11 cellular contexts compared by ENCODE assay signal in the genomic region with DNA sequence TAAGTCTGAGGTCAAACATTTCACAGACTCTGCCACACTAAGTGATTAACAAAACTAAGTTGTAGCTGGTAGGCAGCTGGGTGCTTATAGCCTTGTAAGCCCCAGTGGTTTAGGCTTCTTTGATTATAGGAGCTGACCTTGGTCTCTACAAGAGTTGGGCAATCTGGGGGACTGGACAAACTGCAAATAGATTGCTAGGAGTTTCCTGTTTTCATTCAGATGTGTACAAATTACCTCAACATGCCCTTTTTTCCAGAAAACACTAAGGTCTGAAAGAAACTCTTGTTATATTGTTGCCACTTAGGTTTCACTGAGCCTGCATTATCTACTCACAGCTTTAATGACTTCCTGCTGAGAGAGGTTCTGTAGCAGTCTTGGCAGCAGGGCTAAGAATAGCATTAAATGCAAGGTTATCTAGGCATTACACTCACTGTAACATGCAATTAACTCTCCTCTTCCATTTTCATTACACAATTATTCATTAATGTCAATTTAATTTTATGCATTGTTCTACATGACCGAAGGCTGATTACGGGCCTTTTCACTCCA.
DNase-seq lines count a peak whose midpoint lies in the region; ATAC-seq and TF ChIP-seq lines count a peak whose summit lies in the region.
"Had no signal": no experiment of that assay in that cellular context is flagged by ENCODE, and none has a peak within 500 bp of the region (broad histone marks: within the 10 kb centered on the region; RNA-seq: fewer than 3 reads in every experiment).

No MANE protein-coding gene starts in this region.

- CTCF ChIA-PET in HEK293 (lab: Yijun Ruan, JAX): interaction anchor here (0.6 kb wide), 1 partner anchor 170 kb away, joined by 3 read pairs; no protein-coding TSS in a partner anchor
- CTCF ChIA-PET in WTC11 (lab: Charles Lee): interaction anchor here (0.7 to 1.2 kb wide), 3 partner anchors 8 to 419 kb away, joined by 3 to 4 read pairs (median 3); no protein-coding TSS in a partner anchor

- H3K36me3 ChIP-seq in HEK293 (ENCODE audit: control insufficient read depth in 2 of 2, insufficient read depth in 1 of 2, low read length in 2 of 2): no peaks in the 10 kb centered on the region
- no peaks in the 10 kb centered on the region for H3K36me3 ChIP-seq in Peyer's patch
- H3K36me3 ChIP-seq: tibial nerve had no signal

- TF ChIP-seq CTCF in HEK293 (tag by site-specific recombination; IDR thresholded peaks at IDR 0.05) (no peak), WTC11 (IDR thresholded peaks at IDR 0.05) (no peak), neural crest cell (conservative IDR thresholded peaks at IDR 0.05) (no peak), Peyer's patch (IDR thresholded peaks at IDR 0.05) (no peak)

- no peak for TF ChIP-seq POLR2A in Peyer's patch (IDR thresholded peaks at IDR 0.05)

- H3K27me3 Mint-ChIP-seq in WTC11 (ENCODE audit: low read depth): peaks cover 2% of the 10 kb centered on the region; the same call in 1 of the 2 replicates
- no peaks in the 10 kb centered on the region for H3K27me3 Mint-ChIP-seq in neural crest cell (ENCODE audit: low read depth)

- H3K27ac ChIP-seq in HEK293 (ENCODE audit: extremely low read depth, low read depth, low read length) (peak overlapping the region; percentile 43), Peyer's patch (no peak overlapping the region)
- H3K27ac ChIP-seq: tibial nerve had no signal

- ATAC-seq in WTC11 (peak; percentile 82), GM19023 (IDR thresholded peaks at IDR 0.05; ENCODE audit: unreplicated experiment) (no peak), HG02884 (IDR thresholded peaks at IDR 0.05; ENCODE audit: unreplicated experiment) (no peak)

- no peaks in the 10 kb centered on the region for H3K9me3 ChIP-seq in HEK293 (ENCODE audit: control insufficient read depth, insufficient read depth, low read depth, low read length)
- H3K9me3 ChIP-seq in Peyer's patch: no peaks in the 10 kb centered on the region
- H3K9me3 ChIP-seq: tibial nerve had no signal

- POLR2A ChIA-PET in HEK293 (lab: Yijun Ruan, JAX) (no interaction called here), WTC11 (lab: Charles Lee) (no interaction called here)

- H3K27ac Mint-ChIP-seq in WTC11 (peak overlapping the region; percentile 26), neural crest cell (ENCODE audit: unreplicated experiment) (no peak overlapping the region)

- no peaks in the 10 kb centered on the region for H3K27me3 ChIP-seq in Peyer's patch
- H3K27me3 ChIP-seq: tibial nerve had no signal

- H3K36me3 Mint-ChIP-seq in WTC11: peaks cover 17% of the 10 kb centered on the region
- H3K36me3 Mint-ChIP-seq in neural crest cell (ENCODE audit: low read depth): no peaks in the 10 kb centered on the region

- no peak overlapping the region for H3K4me3 ChIP-seq in HEK293 (ENCODE audit: low read depth, low read length)
- H3K4me3 ChIP-seq in Peyer's patch: no peak overlapping the region
- H3K4me3 ChIP-seq: tibial nerve had no signal

- H3K4me1 ChIP-seq in HEK293 (ENCODE audit: control insufficient read depth, insufficient read depth, low read length) (peaks cover 19% of the 10 kb centered on the region), Peyer's patch (peaks cover 0 to 6% (median 0%) of the 10 kb centered on the region in 4 donors)

- H3K4me3 Mint-ChIP-seq in WTC11 (0 out of 2 replicates have a peak overlapping the region, but pooled peaks have one; percentile 29), neural crest cell (peak overlapping the region; percentile 5)

- H3K9me3 Mint-ChIP-seq in WTC11: peaks cover 22% of the 10 kb centered on the region
- peaks cover 3% of the 10 kb centered on the region for H3K9me3 Mint-ChIP-seq in neural crest cell

- H3K4me1 Mint-ChIP-seq in WTC11: peaks cover 47% of the 10 kb centered on the region
- peaks cover 36% of the 10 kb centered on the region for H3K4me1 Mint-ChIP-seq in neural crest cell

- DNase-seq in NCI-H1436 (lab: John Stamatoyannopoulos, UW) (peak; percentile 77), WTC11 (ENCODE audit: low spot score) (no peak), neural crest cell (ENCODE audit: low read depth, low spot score) (no peak), Peyer's patch (no peak), C1 segment of cervical spinal cord (lab: John Stamatoyannopoulos, UW) (no peak)
- DNase-seq: posterior cingulate gyrus, SHP77 treated with DMSO at 0.1 percent for 48 hours had no signal

TF ChIP-seq in HEK293, 187 proteins besides CTCF, POLR2A, EP300 and RAD21 (continues in another document):
- no peak for TF ChIP-seq ZNF121 (tag by site-specific recombination; IDR thresholded peaks at IDR 0.05)
- TF ChIP-seq ZNF561 (tag by site-specific recombination; IDR thresholded peaks at IDR 0.05; ENCODE audit: borderline replicate concordance): peak; percentile 87
- peak; percentile 48; the same call in 1 of the 2 replicates for TF ChIP-seq ZBTB8A (tag by site-specific recombination; IDR thresholded peaks at IDR 0.05)
- no peak for TF ChIP-seq ZNF292 (tag by site-specific recombination; IDR thresholded peaks at IDR 0.05; ENCODE audit: borderline replicate concordance, low read depth)
- TF ChIP-seq ZBTB1 (tag by site-specific recombination; IDR thresholded peaks at IDR 0.05): 0 out of 2 replicates have a peak, but pooled peaks have one; percentile 27
- TF ChIP-seq ZNF837 (tag by site-specific recombination; IDR thresholded peaks at IDR 0.05): no peak
- no peak for TF ChIP-seq HOXC10 (CRISPR knock-in tag; IDR thresholded peaks at IDR 0.05)
- TF ChIP-seq ZNF664 (tag by site-specific recombination; IDR thresholded peaks at IDR 0.05): no peak
- TF ChIP-seq BCL11B (tag by site-specific recombination; IDR thresholded peaks at IDR 0.05; ENCODE audit: low read depth): peak; percentile 66
- no peak for TF ChIP-seq PATZ1 (tag by site-specific recombination; IDR thresholded peaks at IDR 0.05)
- TF ChIP-seq ZNF354C (tag by site-specific recombination; IDR thresholded peaks at IDR 0.05; ENCODE audit: borderline replicate concordance, low read depth): no peak

TF ChIP-seq in WTC11, 78 proteins besides CTCF, POLR2A, EP300 and RAD21:
- TF ChIP-seq, protein P1, sequence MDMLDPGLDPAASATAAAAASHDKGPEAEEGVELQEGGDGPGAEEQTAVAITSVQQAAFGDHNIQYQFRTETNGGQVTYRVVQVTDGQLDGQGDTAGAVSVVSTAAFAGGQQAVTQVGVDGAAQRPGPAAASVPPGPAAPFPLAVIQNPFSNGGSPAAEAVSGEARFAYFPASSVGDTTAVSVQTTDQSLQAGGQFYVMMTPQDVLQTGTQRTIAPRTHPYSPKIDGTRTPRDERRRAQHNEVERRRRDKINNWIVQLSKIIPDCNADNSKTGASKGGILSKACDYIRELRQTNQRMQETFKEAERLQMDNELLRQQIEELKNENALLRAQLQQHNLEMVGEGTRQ (CRISPR knock-in tag; IDR thresholded peaks at IDR 0.05): no peak
- peak; percentile 62; the same call in 1 of the 2 replicates for TF ChIP-seq GABPB1 (CRISPR knock-in tag; IDR thresholded peaks at IDR 0.05)
